Comparison of ENCODE assay signal across 8 cellular contexts in genomic region chr16:72092832-72093447, GRCh38. TPM values are rescaled to one million over a fixed set of nuclear protein-coding genes. Genes with fewer than 3 reads are reported as not detected.
DNase-seq lines count a peak whose midpoint lies in the region; ATAC-seq and TF ChIP-seq lines count a peak whose summit lies in the region.

No MANE protein-coding gene starts in this region.

- no peaks in the 10 kb centered on the region for H3K27me3 ChIP-seq in CD8-positive, alpha-beta T cell (ENCODE audit: insufficient read depth, low read length)
- no peaks in the 10 kb centered on the region for H3K27me3 ChIP-seq in HL-60 (ENCODE audit: insufficient read depth, poor library complexity, severe bottlenecking)

- H3K27ac Mint-ChIP-seq in CD8-positive, alpha-beta T cell, result peak overlapping the region; percentile 98
- H3K27ac Mint-ChIP-seq in activated CD4-positive, alpha-beta memory T cell treated with anti-CD3 and anti-CD28 coated beads for 36 hours, result peak overlapping the region; percentile 94

- peaks cover 46% of the 10 kb centered on the region for H3K4me1 Mint-ChIP-seq in CD8-positive, alpha-beta T cell (ENCODE audit: low read depth)
- H3K4me1 Mint-ChIP-seq in activated CD4-positive, alpha-beta memory T cell treated with anti-CD3 and anti-CD28 coated beads for 36 hours (ENCODE audit: low read depth), result peaks cover 33% of the 10 kb centered on the region

- peak; percentile 21 for ATAC-seq in CD8-positive, alpha-beta T cell
- ATAC-seq in omental fat pad (ENCODE audit: low FRiP score), result peak; percentile 48
- ATAC-seq in HG02588 (IDR thresholded peaks at IDR 0.05; ENCODE audit: unreplicated experiment), result no peak

- peak overlapping the region; percentile 87 for H3K27ac ChIP-seq in CD8-positive, alpha-beta T cell (ENCODE audit: low read depth, low read length)
- H3K27ac ChIP-seq in HL-60 (replicated peaks), result peak overlapping the region; percentile 85

- intact Hi-C loops in CD8-positive, alpha-beta T cell (cut with DNase I, micrococcal nuclease), result loop anchor here (1.0 to 10.0 kb wide), 9 partner anchors 85 to 1288 kb away; partner anchors contain the start of genes DHODH (in 2 of the 2), PHLPP2 (in 2 of the 2), AP1G1 (in 1 of the 2) and CMTR2 (in 1 of the 2)
- intact Hi-C loops in activated CD4-positive, alpha-beta memory T cell treated with anti-CD3 and anti-CD28 coated beads for 36 hours (cut with micrococcal nuclease), result loop anchor here (1.0 to 5.0 kb wide), 8 partner anchors 24 to 611 kb away; partner anchors contain the start of genes AP1G1, DHODH, IST1 and PHLPP2

- no peak for DNase-seq in CD8-positive, alpha-beta T cell
- DNase-seq in HL-60 (ENCODE audit: low read depth in 1 of 2, low spot score in 1 of 2) (peak in 1 of 2 experiments; percentile 34), foreskin fibroblast (peak; percentile 27 to 56), omental fat pad (ENCODE audit: low spot score) (no peak), DMS79 (lab: John Stamatoyannopoulos, UW) (no peak)
- peak; percentile 28 for DNase-seq in activated CD4-positive, alpha-beta memory T cell treated with anti-CD3 and anti-CD28 coated beads for 36 hours
- DNase-seq in stimulated activated CD4-positive, alpha-beta T cell treated with anti-CD3 and anti-CD28 coated beads, Interleukin-2, amount 100 ng/mL, for 48 hours, result no peak

- peaks cover 68% of the 10 kb centered on the region for H3K36me3 Mint-ChIP-seq in CD8-positive, alpha-beta T cell
- H3K36me3 Mint-ChIP-seq in activated CD4-positive, alpha-beta memory T cell treated with anti-CD3 and anti-CD28 coated beads for 36 hours, result peaks cover 26% of the 10 kb centered on the region

- H3K9me3 Mint-ChIP-seq in CD8-positive, alpha-beta T cell, result no peaks in the 10 kb centered on the region
- no peaks in the 10 kb centered on the region for H3K9me3 Mint-ChIP-seq in activated CD4-positive, alpha-beta memory T cell treated with anti-CD3 and anti-CD28 coated beads for 36 hours

- H3K4me3 Mint-ChIP-seq in CD8-positive, alpha-beta T cell, result peak overlapping the region; percentile 98
- peak overlapping the region; percentile 96 for H3K4me3 Mint-ChIP-seq in activated CD4-positive, alpha-beta memory T cell treated with anti-CD3 and anti-CD28 coated beads for 36 hours

- no peaks in the 10 kb centered on the region for H3K27me3 Mint-ChIP-seq in CD8-positive, alpha-beta T cell (ENCODE audit: low read depth)
- no peaks in the 10 kb centered on the region for H3K27me3 Mint-ChIP-seq in activated CD4-positive, alpha-beta memory T cell treated with anti-CD3 and anti-CD28 coated beads for 36 hours

- H3K9me3 ChIP-seq in CD8-positive, alpha-beta T cell (ENCODE audit: low read length), result no peaks in the 10 kb centered on the region

- peak overlapping the region; percentile 89 for H3K4me3 ChIP-seq in CD8-positive, alpha-beta T cell (ENCODE audit: low read depth, low read length)
- peak overlapping the region; percentile 100 for H3K4me3 ChIP-seq in HL-60 (replicated peaks; ENCODE audit: insufficient read depth, low read length)
- H3K4me3 ChIP-seq in foreskin fibroblast (ENCODE audit: low read depth in 1 of 2, low read length in 2 of 2), result peak overlapping the region; percentile 91 to 97

- peaks cover 32% of the 10 kb centered on the region for H3K4me1 ChIP-seq in CD8-positive, alpha-beta T cell (ENCODE audit: insufficient read depth, low read length)

- POLR2A ChIA-PET in CD8-positive, alpha-beta T cell (lab: Charles Lee), result no interaction called here
- POLR2A ChIA-PET in activated CD4-positive, alpha-beta memory T cell treated with anti-CD3 and anti-CD28 coated beads for 36 hours (lab: Charles Lee), result interaction anchor here (0.6 to 1.3 kb wide), 4 partner anchors 10 to 419 kb away, joined by 3 to 8 read pairs (median 4); partner anchors contain the start of gene IST1

- CTCF ChIA-PET in CD8-positive, alpha-beta T cell (lab: Charles Lee), result interaction anchor here (3.0 kb wide), 1 partner anchor 26 kb away, joined by 10 read pairs; no protein-coding TSS in a partner anchor
- CTCF ChIA-PET in activated CD4-positive, alpha-beta memory T cell treated with anti-CD3 and anti-CD28 coated beads for 36 hours (lab: Charles Lee), result interaction anchor here (1.0 kb wide), 1 partner anchor 132 kb away, joined by 3 read pairs; no protein-coding TSS in a partner anchor

- no peak for TF ChIP-seq CTCF in CD8-positive, alpha-beta T cell (IDR thresholded peaks at IDR 0.05)
- TF ChIP-seq CTCF in HL-60 (IDR thresholded peaks at IDR 0.05; ENCODE audit: insufficient read depth, low read length) (no peak), foreskin fibroblast (IDR thresholded peaks at IDR 0.05; ENCODE audit: low read depth, low read length) (no peak), omental fat pad (IDR thresholded peaks at IDR 0.05) (no peak)

- peaks cover 32% of the 10 kb centered on the region for H3K36me3 ChIP-seq in CD8-positive, alpha-beta T cell (ENCODE audit: insufficient read depth, low read length)

RNA-seq across cellular contexts. Expression of gene TXNL4B, which starts 0.5 kb away (rescaled TPM):
- total RNA-seq in CD8-positive, alpha-beta T cell, result 10 to 100 TPM; 16.7 to 18.3 TPM
- 10 to 100 TPM; 18.3 to 20.1 TPM for total RNA-seq in activated CD4-positive, alpha-beta memory T cell treated with anti-CD3 and anti-CD28 coated beads for 36 hours
- 10 to 100 TPM in 3 of 4 donors, 1 to 10 TPM in 1; 8.1 to 16.9 (median 15.1) TPM for total RNA-seq in omental fat pad

RNA-seq across cellular contexts. Expression of gene DHX38, which starts 0.7 kb away (rescaled TPM):
- 100 to 1,000 TPM; 122 to 126 TPM for total RNA-seq in CD8-positive, alpha-beta T cell
- total RNA-seq in activated CD4-positive, alpha-beta memory T cell treated with anti-CD3 and anti-CD28 coated beads for 36 hours, result 10 to 100 TPM; 72.2 to 77.7 TPM
- 10 to 100 TPM; 39.8 to 79.5 (median 56.5) TPM for total RNA-seq in omental fat pad

RNA-seq across cellular contexts. Expression of gene HPR, which starts 29.9 kb away (rescaled TPM):
- total RNA-seq in CD8-positive, alpha-beta T cell, result not detected
- total RNA-seq in activated CD4-positive, alpha-beta memory T cell treated with anti-CD3 and anti-CD28 coated beads for 36 hours, result not detected
- total RNA-seq in omental fat pad, result 10 to 100 TPM in 1 of 4 donors, 1 to 10 TPM in 3; 3.0 to 11.2 (median 3.4) TPM

RNA-seq across cellular contexts. Expression of gene HP, which starts 38.6 kb away (rescaled TPM):
- not detected for total RNA-seq in CD8-positive, alpha-beta T cell
- not detected for total RNA-seq in activated CD4-positive, alpha-beta memory T cell treated with anti-CD3 and anti-CD28 coated beads for 36 hours
- 1,000 to 10,000 TPM in 2 of 4 donors, 100 to 1,000 TPM in 1, 10 to 100 TPM in 1; 48.9 to 4,795 (median 1,381) TPM for total RNA-seq in omental fat pad

Comparison
In these comparisons a context has a peak if more than half of its experiments do, and no peak if none do; other contexts are left out.
1. DNase-seq: peak in activated CD4-positive, alpha-beta memory T cell treated with anti-CD3 and anti-CD28 coated beads for 36 hours (single experiment) and foreskin fibroblast (2 of 2); none in CD8-positive, alpha-beta T cell (0 of 7), omental fat pad (single experiment), DMS79 (single experiment) and stimulated activated CD4-positive, alpha-beta T cell treated with anti-CD3 and anti-CD28 coated beads, Interleukin-2, amount 100 ng/mL, for 48 hours (0 of 2).
2. RNA of gene HPR, which starts 29.9 kb away (total RNA-seq): 3.0 to 11.2 TPM in omental fat pad; not detected in CD8-positive, alpha-beta T cell and not detected in activated CD4-positive, alpha-beta memory T cell treated with anti-CD3 and anti-CD28 coated beads for 36 hours; every median in the first group is over 4 times any median in the second.
3. Peak in every context shown above with its lines, with median percentiles within 50 percentile points of each other: H3K4me3 ChIP-seq.